Comparison of ENCODE assay signal across 13 cellular contexts in genomic region chr6:16321341-16321710, GRCh38.
DNase-seq lines count a peak whose midpoint lies in the region; TF ChIP-seq lines count a peak whose summit lies in the region.
"Had no signal": no experiment of that assay in that cellular context is flagged by ENCODE, and none has a peak within 500 bp of the region (broad histone marks: within the 10 kb centered on the region; RNA-seq: fewer than 3 reads in every experiment).

No MANE protein-coding gene starts in this region.

- H3K36me3 ChIP-seq in fibroblast of lung (ENCODE audit: control insufficient read depth, insufficient read depth, low read length) (no peaks in the 10 kb centered on the region), stomach (peaks cover 4 to 16% (median 9%) of the 10 kb centered on the region in 4 donors)

- no peak for DNase-seq in T-helper 1 cell
- no peak for DNase-seq in fibroblast of lung (ENCODE audit: low read depth in 2 of 2)
- DNase-seq in stomach = no peak
- no peak for DNase-seq in head of caudate nucleus
- no peak for DNase-seq in SHP77 (lab: John Stamatoyannopoulos, UW)
- no peak for DNase-seq in activated naive CD4-positive, alpha-beta T cell (lab: John Stamatoyannopoulos, UW)
- DNase-seq: 8988T; central memory CD4-positive, alpha-beta T cell; DMS153; NCI-H1092; trophoblast cell had no signal

- no peak for TF ChIP-seq POLR2A in stomach (IDR thresholded peaks at IDR 0.05)

- WGBS in stomach, 5 donors = 88 to 95% (median 92%) methylated on average over 7 of the region's 7 CpGs

- no peaks in the 10 kb centered on the region for H3K79me2 ChIP-seq in fibroblast of lung (ENCODE audit: control insufficient read depth, insufficient read depth, low read length)

- intact Hi-C loops in stomach (cut with DNase I; ENCODE audit: low total_unique reads) (no loop called here), head of caudate nucleus (cut with DNase I) (loop anchor here (10.0 kb wide), 1 partner anchor 77 kb away; no protein-coding TSS in a partner anchor)

- H3K4me3 ChIP-seq in fibroblast of lung (replicated peaks in 1 of 4; ENCODE audit: control extremely low read depth in 1 of 4, insufficient read depth in 1 of 4, low read depth in 3 of 4, low read length in 4 of 4) (no peak overlapping the region), stomach (no peak overlapping the region)

- H3K27me3 ChIP-seq in fibroblast of lung (ENCODE audit: control insufficient read depth, insufficient read depth, low read length) (no peaks in the 10 kb centered on the region), stomach (no peaks in the 10 kb centered on the region)

- no peak overlapping the region for H3K4me3 Mint-ChIP-seq in T-helper 1 cell treated with Interleukin-12 subunit alpha and Interleukin-12 subunit beta and Interleukin-4 antibody, amounts not matched to agents 30 μg/mL and 1 μg/mL, for 36 hours
- peak overlapping the region; percentile 75 for H3K4me3 Mint-ChIP-seq in activated naive CD8-positive, alpha-beta T cell

- no peak for TF ChIP-seq EP300 in stomach (IDR thresholded peaks at IDR 0.05)

- H3K36me3 Mint-ChIP-seq in T-helper 1 cell treated with Interleukin-12 subunit alpha and Interleukin-12 subunit beta and Interleukin-4 antibody, amounts not matched to agents 30 μg/mL and 1 μg/mL, for 36 hours (ENCODE audit: low read depth) = peaks cover 33% of the 10 kb centered on the region
- H3K36me3 Mint-ChIP-seq in activated naive CD8-positive, alpha-beta T cell = peaks cover 16% of the 10 kb centered on the region

- peaks cover 3% of the 10 kb centered on the region for H3K9me3 Mint-ChIP-seq in T-helper 1 cell treated with Interleukin-12 subunit alpha and Interleukin-12 subunit beta and Interleukin-4 antibody, amounts not matched to agents 30 μg/mL and 1 μg/mL, for 36 hours
- no peaks in the 10 kb centered on the region for H3K9me3 Mint-ChIP-seq in activated naive CD8-positive, alpha-beta T cell (ENCODE audit: low read depth)

- H3K27ac Mint-ChIP-seq in T-helper 1 cell treated with Interleukin-12 subunit alpha and Interleukin-12 subunit beta and Interleukin-4 antibody, amounts not matched to agents 30 μg/mL and 1 μg/mL, for 36 hours = peak overlapping the region; percentile 95
- H3K27ac Mint-ChIP-seq in activated naive CD8-positive, alpha-beta T cell = peak overlapping the region; percentile 91

- no peaks in the 10 kb centered on the region for H3K9me3 ChIP-seq in fibroblast of lung (ENCODE audit: control insufficient read depth, insufficient read depth, low read depth, low read length)
- no peaks in the 10 kb centered on the region for H3K9me3 ChIP-seq in stomach

- no peak overlapping the region for H2AFZ ChIP-seq in fibroblast of lung (ENCODE audit: low read length)

- peaks cover 76% of the 10 kb centered on the region for H3K4me1 Mint-ChIP-seq in T-helper 1 cell treated with Interleukin-12 subunit alpha and Interleukin-12 subunit beta and Interleukin-4 antibody, amounts not matched to agents 30 μg/mL and 1 μg/mL, for 36 hours (ENCODE audit: low read depth)
- H3K4me1 Mint-ChIP-seq in activated naive CD8-positive, alpha-beta T cell (ENCODE audit: low read depth) = peaks cover 85% of the 10 kb centered on the region

- no peak overlapping the region for H3K9ac ChIP-seq in fibroblast of lung (ENCODE audit: insufficient read depth, low read length)

- no peaks in the 10 kb centered on the region for H4K20me1 ChIP-seq in fibroblast of lung (ENCODE audit: control insufficient read depth, extremely low read depth, insufficient read depth, low read length)

- H3K4me2 ChIP-seq in fibroblast of lung (ENCODE audit: extremely low read depth, insufficient read depth, low read length) = no peak overlapping the region

- H3K27ac ChIP-seq in fibroblast of lung (ENCODE audit: insufficient read depth, low read length) = peak overlapping the region; percentile 83
- peak overlapping the region in 4 of 5 donors; percentile 77 to 89 (median 84) for H3K27ac ChIP-seq in stomach

- no peak for TF ChIP-seq CTCF in fibroblast of lung (conservative IDR thresholded peaks at IDR 0.05 in 1 of 2, IDR thresholded peaks at IDR 0.05 in 1 of 2; ENCODE audit: low read depth in 1 of 2, low read length in 2 of 2)
- no peak for TF ChIP-seq CTCF in stomach (IDR thresholded peaks at IDR 0.05)

- H3K4me1 ChIP-seq in fibroblast of lung (ENCODE audit: control insufficient read depth, extremely low read depth, insufficient read depth, low read length) (peaks cover 45% of the 10 kb centered on the region), stomach (peaks cover 19 to 70% (median 43%) of the 10 kb centered on the region in 4 donors)

- H3K27me3 Mint-ChIP-seq in T-helper 1 cell treated with Interleukin-12 subunit alpha and Interleukin-12 subunit beta and Interleukin-4 antibody, amounts not matched to agents 30 μg/mL and 1 μg/mL, for 36 hours (ENCODE audit: low read depth) = no peaks in the 10 kb centered on the region
- H3K27me3 Mint-ChIP-seq in activated naive CD8-positive, alpha-beta T cell = no peaks in the 10 kb centered on the region
